ENCODE assay signal across 8 cellular contexts in the genomic region with DNA sequence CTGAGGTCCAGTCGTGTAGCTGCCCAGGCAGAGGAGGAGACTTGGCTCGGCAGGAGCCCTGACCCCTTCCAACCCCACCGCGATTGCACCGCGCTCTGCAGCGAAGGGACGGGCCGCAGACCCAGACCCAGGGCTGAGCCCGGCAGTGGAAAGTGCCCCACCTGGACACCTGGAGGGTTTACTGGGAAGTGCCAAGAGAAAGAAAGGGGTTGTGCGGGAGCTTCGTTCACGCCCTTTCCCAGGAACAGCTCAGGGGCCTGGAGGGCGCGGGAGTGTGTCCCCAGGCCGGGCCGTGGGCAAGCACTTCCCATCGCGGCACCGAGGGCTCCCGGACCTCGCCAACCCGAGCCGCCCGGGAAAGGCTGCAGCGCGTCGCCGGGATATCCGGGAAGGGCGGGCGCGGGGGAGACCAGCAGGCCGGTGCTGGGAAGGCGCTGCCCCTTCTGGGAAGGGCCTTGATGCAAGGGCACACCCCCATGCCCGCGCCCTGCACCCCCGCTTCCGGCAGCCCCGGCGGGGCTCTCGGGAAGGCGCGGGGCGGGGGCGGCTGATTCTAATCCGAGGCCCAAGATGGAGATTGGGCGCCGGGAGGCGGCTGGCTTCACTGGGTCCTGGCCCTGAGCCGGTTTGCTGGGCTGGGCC.
A peak's percentile ranks its signal among the peaks of the same experiment; 100 is the strongest.
DNase-seq lines count a peak whose midpoint lies in the region; ATAC-seq lines count a peak whose summit lies in the region.

No MANE protein-coding gene starts in this region.

- ATAC-seq in GM18858 (IDR thresholded peaks at IDR 0.05; ENCODE audit: unreplicated experiment): no peak

- DNase-seq in GM03348 (ENCODE audit: low spot score) (peak; percentile 92), dedifferentiated amniotic fluid mesenchymal stem cell (ENCODE audit: extremely low spot score) (peak; percentile 18), kidney tubule cell (ENCODE audit: low spot score) (peak; percentile 79), NCI-H2196 (lab: John Stamatoyannopoulos, UW; ENCODE audit: unreplicated experiment) (no peak), AML-193 (lab: John Stamatoyannopoulos, UW) (no peak)
- DNase-seq in activated CD4-positive, alpha-beta T cell treated with anti-CD3 and anti-CD28 coated beads, Interleukin-2, amount 50 U/mL, for 1 hour: peak; percentile 33
- DNase-seq in stimulated activated CD4-positive, alpha-beta T cell treated with anti-CD3 and anti-CD28 coated beads, Interleukin-12 subunit alpha, Interleukin-12 subunit beta, amount 100 ng/mL, for 48 hours (ENCODE audit: low read depth in 2 of 3, low spot score in 1 of 3): peak; percentile 52 to 63 (median 59)

Comparison
In these comparisons a context has a peak if more than half of its experiments do, and no peak if none do; other contexts are left out.
1. DNase-seq: peak in GM03348 (single experiment), activated CD4-positive, alpha-beta T cell treated with anti-CD3 and anti-CD28 coated beads, Interleukin-2, amount 50 U/mL, for 1 hour (single experiment), dedifferentiated amniotic fluid mesenchymal stem cell (single experiment), kidney tubule cell (single experiment) and stimulated activated CD4-positive, alpha-beta T cell treated with anti-CD3 and anti-CD28 coated beads, Interleukin-12 subunit alpha, Interleukin-12 subunit beta, amount 100 ng/mL, for 48 hours (3 of 3); none in NCI-H2196 (single experiment) and AML-193 (0 of 2).